ENCODE assay signal across 1 cellular context in the genomic region with DNA sequence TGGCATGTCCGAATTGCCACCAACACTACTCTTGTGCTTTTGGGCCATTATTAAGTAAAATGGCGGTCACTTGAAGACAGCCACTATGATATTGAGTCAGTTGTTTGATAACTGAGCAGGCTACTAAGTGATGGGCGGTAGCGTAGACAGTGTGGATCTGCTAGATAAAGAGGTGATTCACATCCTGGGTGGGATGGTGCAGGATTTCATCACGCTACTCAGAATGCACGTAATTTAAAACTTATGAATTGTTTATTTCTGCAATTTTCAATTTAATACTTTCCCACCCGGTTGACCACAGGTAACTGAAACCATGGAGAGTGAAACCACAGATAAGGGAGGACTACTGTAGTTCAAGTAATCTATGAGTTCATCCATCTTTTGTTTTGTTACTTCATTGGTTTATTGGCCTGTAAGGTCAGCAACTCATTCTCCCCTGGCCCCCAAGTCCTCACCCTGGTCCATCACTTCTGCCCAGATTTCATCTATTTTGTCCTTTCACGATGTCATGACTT.
TF ChIP-seq lines count a peak whose summit lies in the region.

No MANE protein-coding gene starts in this region.

TF ChIP-seq in IMR-90, 13 proteins besides CTCF, POLR2A, EP300 and RAD21:
- TF ChIP-seq BHLHE40 (IDR thresholded peaks at IDR 0.05; ENCODE audit: low read depth, low read length) (no peak), CEBPB (IDR thresholded peaks at IDR 0.05; ENCODE audit: low read depth, low read length) (peak; percentile 57)
